Comparison of ENCODE assay signal across 1 cellular context in genomic region chr16:30904114-30904780, GRCh38.
TF ChIP-seq lines count a peak whose summit lies in the region.

No MANE protein-coding gene starts in this region.

TF ChIP-seq in IMR-90, 13 proteins besides CTCF, POLR2A, EP300 and RAD21 (continued from another document):
- TF ChIP-seq MXI1 (IDR thresholded peaks at IDR 0.05; ENCODE audit: borderline replicate concordance, low read depth, low read length) (no peak), ELK1 (IDR thresholded peaks at IDR 0.05; ENCODE audit: borderline replicate concordance, low read depth, low read length) (no peak)
